Comparison of ENCODE assay signal across 2 cellular contexts in genomic region chr4:169266081-169266480, GRCh38.
TF ChIP-seq lines count a peak whose summit lies in the region.

No MANE protein-coding gene starts in this region.

TF ChIP-seq in GM23338, 12 proteins besides CTCF, POLR2A, EP300 and RAD21 (continued from another document):
- TF ChIP-seq REST (IDR thresholded peaks at IDR 0.05; ENCODE audit: unreplicated experiment) (no peak), STAT1 (IDR thresholded peaks at IDR 0.05; ENCODE audit: unreplicated experiment) (no peak)

TF ChIP-seq in WTC11, 78 proteins besides CTCF, POLR2A, EP300 and RAD21 (continued from another document):
- TF ChIP-seq SMAD3 (CRISPR knock-in tag; IDR thresholded peaks at IDR 0.05; ENCODE audit: borderline replicate concordance) (no peak), EMX1 (CRISPR knock-in tag; IDR thresholded peaks at IDR 0.05) (no peak), ZNF138 (CRISPR knock-in tag; conservative IDR thresholded peaks at IDR 0.05) (no peak), ZMAT4 (CRISPR knock-in tag; IDR thresholded peaks at IDR 0.05) (no peak), ZNF512 (CRISPR knock-in tag; IDR thresholded peaks at IDR 0.05; ENCODE audit: borderline replicate concordance) (no peak), ZBTB43 (CRISPR knock-in tag; IDR thresholded peaks at IDR 0.05) (no peak), JAZF1 (CRISPR knock-in tag; IDR thresholded peaks at IDR 0.05) (no peak), MLX (CRISPR knock-in tag; IDR thresholded peaks at IDR 0.05) (no peak), KAT7 (CRISPR knock-in tag; IDR thresholded peaks at IDR 0.05; ENCODE audit: borderline replicate concordance) (no peak), AR (CRISPR knock-in tag; IDR thresholded peaks at IDR 0.05) (no peak), ZNF532 (CRISPR knock-in tag; IDR thresholded peaks at IDR 0.05; ENCODE audit: borderline replicate concordance) (no peak)
